Comparison of ENCODE assay signal across 15 cellular contexts in genomic region chr12:130076752-130077151, GRCh38.
DNase-seq lines count a peak whose midpoint lies in the region; ATAC-seq and TF ChIP-seq lines count a peak whose summit lies in the region.
"Had no signal": no experiment of that assay in that cellular context is flagged by ENCODE, and none has a peak within 500 bp of the region (broad histone marks: within the 10 kb centered on the region; RNA-seq: fewer than 3 reads in every experiment).

No MANE protein-coding gene starts in this region.

- no peaks in the 10 kb centered on the region for H3K9me3 ChIP-seq in HEK293 (ENCODE audit: control insufficient read depth, insufficient read depth, low read depth, low read length)
- H3K9me3 ChIP-seq in naive thymus-derived CD4-positive, alpha-beta T cell (ENCODE audit: control insufficient read depth in 2 of 3, low read length in 3 of 3) = no peaks in the 10 kb centered on the region
- peaks cover 0 to 3% (median 0%) of the 10 kb centered on the region in 4 donors for H3K9me3 ChIP-seq in upper lobe of left lung
- H3K9me3 ChIP-seq: MG63 had no signal

- WGBS in upper lobe of left lung, 2 donors = 1 to 2% methylated on average over 5 of the region's 5 CpGs

- TF ChIP-seq POLR2A in upper lobe of left lung (IDR thresholded peaks at IDR 0.05) = no peak

- TF ChIP-seq CTCF in HEK293 (tag by site-specific recombination; IDR thresholded peaks at IDR 0.05) (no peak), upper lobe of left lung (IDR thresholded peaks at IDR 0.05) (no peak)

- H3K9me3 Mint-ChIP-seq in stimulated activated naive CD8-positive, alpha-beta T cell treated with anti-CD3 and anti-CD28 coated beads, Interleukin-15, amount 100 ng/mL, for 72 hours = peaks cover 10 to 27% of the 10 kb centered on the region in 2 donors
- H3K9me3 Mint-ChIP-seq in naive thymus-derived CD4-positive, alpha-beta T cell = peaks cover 0 to 18% (median 8%) of the 10 kb centered on the region in 11 donors
- peaks cover 15% of the 10 kb centered on the region for H3K9me3 Mint-ChIP-seq in activated naive CD4-positive, alpha-beta T cell treated with anti-CD3 and anti-CD28 coated beads for 36 hours

- H3K27ac ChIP-seq in HEK293 (ENCODE audit: extremely low read depth, low read depth, low read length) (no peak overlapping the region), upper lobe of left lung (no peak overlapping the region)
- no peak overlapping the region for H3K27ac ChIP-seq in naive thymus-derived CD4-positive, alpha-beta T cell (ENCODE audit: low read depth, low read length)

- POLR2A ChIA-PET in HEK293 (lab: Yijun Ruan, JAX) = no interaction called here
- POLR2A ChIA-PET in naive thymus-derived CD4-positive, alpha-beta T cell (lab: Charles Lee) = no interaction called here

- ATAC-seq in stimulated activated naive CD8-positive, alpha-beta T cell treated with anti-CD3 and anti-CD28 coated beads, Interleukin-15, amount 100 ng/mL, for 72 hours = no peak
- no peak for ATAC-seq in stimulated activated naive CD8-positive, alpha-beta T cell treated with anti-CD3 and anti-CD28 coated beads, Interleukin-15, Interleukin-2, amounts not matched to agents 100 U/mL and 50 U/mL, for 24 hours
- no peak for ATAC-seq in naive thymus-derived CD4-positive, alpha-beta T cell
- ATAC-seq in upper lobe of left lung (ENCODE audit: low FRiP score in 2 of 2) = no peak

- H3K4me3 ChIP-seq in HEK293 (ENCODE audit: low read depth, low read length) (no peak overlapping the region), upper lobe of left lung (no peak overlapping the region)
- no peak overlapping the region for H3K4me3 ChIP-seq in naive thymus-derived CD4-positive, alpha-beta T cell (ENCODE audit: low read length)
- H3K4me3 ChIP-seq: MG63 had no signal

- H3K27me3 Mint-ChIP-seq in stimulated activated naive CD8-positive, alpha-beta T cell treated with anti-CD3 and anti-CD28 coated beads, Interleukin-15, amount 100 ng/mL, for 72 hours = peaks cover 16% of the 10 kb centered on the region
- peaks cover 0 to 5% (median 0%) of the 10 kb centered on the region in 5 donors for H3K27me3 Mint-ChIP-seq in naive thymus-derived CD4-positive, alpha-beta T cell
- no peaks in the 10 kb centered on the region for H3K27me3 Mint-ChIP-seq in activated naive CD4-positive, alpha-beta T cell treated with anti-CD3 and anti-CD28 coated beads for 36 hours (ENCODE audit: low read depth)

- TF ChIP-seq EP300 in upper lobe of left lung (IDR thresholded peaks at IDR 0.05) = no peak

- no peak overlapping the region for H3K4me3 Mint-ChIP-seq in stimulated activated naive CD8-positive, alpha-beta T cell treated with anti-CD3 and anti-CD28 coated beads, Interleukin-15, amount 100 ng/mL, for 72 hours
- peak overlapping the region in 7 of 10 donors; percentile 11 to 65 (median 55) for H3K4me3 Mint-ChIP-seq in naive thymus-derived CD4-positive, alpha-beta T cell
- no peak overlapping the region for H3K4me3 Mint-ChIP-seq in activated naive CD4-positive, alpha-beta T cell treated with anti-CD3 and anti-CD28 coated beads for 36 hours

- CTCF ChIA-PET in HEK293 (lab: Yijun Ruan, JAX) = no interaction called here
- CTCF ChIA-PET in naive thymus-derived CD4-positive, alpha-beta T cell (lab: Charles Lee) = interaction anchor here (1.4 kb wide), 1 partner anchor 28 kb away, joined by 4 read pairs; no protein-coding TSS in a partner anchor
- CTCF ChIA-PET in activated naive CD4-positive, alpha-beta T cell treated with anti-CD3 and anti-CD28 coated beads for 36 hours (lab: Charles Lee) = interaction anchor here (1.8 kb wide), 1 partner anchor 10 kb away, joined by 9 read pairs; no protein-coding TSS in a partner anchor

- no peaks in the 10 kb centered on the region for H3K36me3 ChIP-seq in HEK293 (ENCODE audit: control insufficient read depth in 2 of 2, insufficient read depth in 1 of 2, low read length in 2 of 2)
- no peaks in the 10 kb centered on the region for H3K36me3 ChIP-seq in naive thymus-derived CD4-positive, alpha-beta T cell (ENCODE audit: control insufficient read depth in 2 of 3, insufficient read depth in 3 of 3, low read length in 3 of 3)
- no peaks in the 10 kb centered on the region for H3K36me3 ChIP-seq in upper lobe of left lung
- H3K36me3 ChIP-seq: MG63 had no signal

- H3K27ac Mint-ChIP-seq in stimulated activated naive CD8-positive, alpha-beta T cell treated with anti-CD3 and anti-CD28 coated beads, Interleukin-15, amount 100 ng/mL, for 72 hours = peak overlapping the region; percentile 22 to 49
- peak overlapping the region in 6 of 9 donors; percentile 5 to 75 (median 17) for H3K27ac Mint-ChIP-seq in naive thymus-derived CD4-positive, alpha-beta T cell
- no peak overlapping the region for H3K27ac Mint-ChIP-seq in activated naive CD4-positive, alpha-beta T cell treated with anti-CD3 and anti-CD28 coated beads for 36 hours

- no peaks in the 10 kb centered on the region for H3K27me3 ChIP-seq in naive thymus-derived CD4-positive, alpha-beta T cell (ENCODE audit: control insufficient read depth in 2 of 2, insufficient read depth in 2 of 2, low read length in 2 of 2)
- H3K27me3 ChIP-seq in upper lobe of left lung = no peaks in the 10 kb centered on the region
- H3K27me3 ChIP-seq: MG63 had no signal

- DNase-seq in stimulated activated naive CD8-positive, alpha-beta T cell treated with anti-CD3 and anti-CD28 coated beads, Interleukin-15, amount 100 ng/mL, for 72 hours = no peak
- no peak for DNase-seq in stimulated activated naive CD8-positive, alpha-beta T cell treated with anti-CD3 and anti-CD28 coated beads, Interleukin-15, Interleukin-2, amounts not matched to agents 100 U/mL and 50 U/mL, for 24 hours
- peak in 3 of 9 donors; percentile 7 to 18 (median 17) for DNase-seq in naive thymus-derived CD4-positive, alpha-beta T cell
- no peak for DNase-seq in activated naive CD4-positive, alpha-beta T cell treated with anti-CD3 and anti-CD28 coated beads for 36 hours
- DNase-seq in A172 (ENCODE audit: low spot score) (no peak), upper lobe of left lung (no peak)
- DNase-seq: C1 segment of cervical spinal cord, DMS79, MG63, NCI-H1417, NCI-H1694 treated with DMSO at 0.1 percent for 48 hours, NCI-H2107, NCI-H446 treated with DMSO at 0.1 percent for 48 hours, Right ventricle myocardium superior had no signal

- H3K36me3 Mint-ChIP-seq in naive thymus-derived CD4-positive, alpha-beta T cell = peaks cover 0 to 2% (median 0%) of the 10 kb centered on the region in 5 donors
- no peaks in the 10 kb centered on the region for H3K36me3 Mint-ChIP-seq in activated naive CD4-positive, alpha-beta T cell treated with anti-CD3 and anti-CD28 coated beads for 36 hours (ENCODE audit: low read depth)

- no peaks in the 10 kb centered on the region for H3K4me1 ChIP-seq in HEK293 (ENCODE audit: control insufficient read depth, insufficient read depth, low read length)
- H3K4me1 ChIP-seq in naive thymus-derived CD4-positive, alpha-beta T cell (ENCODE audit: control insufficient read depth in 2 of 2, insufficient read depth in 2 of 2, low read length in 2 of 2) = no peaks in the 10 kb centered on the region
- H3K4me1 ChIP-seq in upper lobe of left lung = no peaks in the 10 kb centered on the region

- H3K4me1 Mint-ChIP-seq in stimulated activated naive CD8-positive, alpha-beta T cell treated with anti-CD3 and anti-CD28 coated beads, Interleukin-15, amount 100 ng/mL, for 72 hours = peaks cover 10% of the 10 kb centered on the region
- H3K4me1 Mint-ChIP-seq in naive thymus-derived CD4-positive, alpha-beta T cell = peaks cover 0 to 25% (median 14%) of the 10 kb centered on the region in 7 donors
- H3K4me1 Mint-ChIP-seq in activated naive CD4-positive, alpha-beta T cell treated with anti-CD3 and anti-CD28 coated beads for 36 hours (ENCODE audit: low read depth) = peaks cover 13% of the 10 kb centered on the region

- intact Hi-C loops in naive thymus-derived CD4-positive, alpha-beta T cell (cut with micrococcal nuclease) = no loop called here
- intact Hi-C loops in activated naive CD4-positive, alpha-beta T cell treated with anti-CD3 and anti-CD28 coated beads for 36 hours (cut with micrococcal nuclease) = no loop called here

TF ChIP-seq in HEK293, 187 proteins besides CTCF, POLR2A, EP300 and RAD21:
- TF ChIP-seq SETDB1 (IDR thresholded peaks at IDR 0.05; ENCODE audit: insufficient read length, low read length) = peak; percentile 63
- TF ChIP-seq ZBTB1 (tag by site-specific recombination; IDR thresholded peaks at IDR 0.05) = no peak
- no peak for TF ChIP-seq ZFP69B (tag by site-specific recombination; IDR thresholded peaks at IDR 0.05)
- TF ChIP-seq INSM2 (tag by site-specific recombination; IDR thresholded peaks at IDR 0.05) = no peak
- TF ChIP-seq ZNF600 (tag by site-specific recombination; IDR thresholded peaks at IDR 0.05) = no peak
- TF ChIP-seq KLF10 (tag by site-specific recombination; IDR thresholded peaks at IDR 0.05) = no peak
- no peak for TF ChIP-seq ZNF133 (tag by site-specific recombination; IDR thresholded peaks at IDR 0.05)
TF ChIP-seq in HEK293: peak in this region for 1.

Comparison
In these comparisons a context has a peak if more than half of its experiments do, and no peak if none do; other contexts are left out.
1. H3K4me3 Mint-ChIP-seq: peak in naive thymus-derived CD4-positive, alpha-beta T cell (7 of 10); none in stimulated activated naive CD8-positive, alpha-beta T cell treated with anti-CD3 and anti-CD28 coated beads, Interleukin-15, amount 100 ng/mL, for 72 hours (0 of 2) and activated naive CD4-positive, alpha-beta T cell treated with anti-CD3 and anti-CD28 coated beads for 36 hours (single experiment).